1 cellular context compared by ENCODE assay signal in genomic region chr10:43396061-43396927, GRCh38.
TF ChIP-seq lines count a peak whose summit lies in the region.

No MANE protein-coding gene starts in this region.

TF ChIP-seq in K562, 482 proteins besides CTCF, POLR2A, EP300 and RAD21 (continues in another document):
- TF ChIP-seq ZNF24 (IDR thresholded peaks at IDR 0.05) (peak; percentile 48), RBM14 (IDR thresholded peaks at IDR 0.05; ENCODE audit: borderline replicate concordance, insufficient read depth, low read depth, low read length) (peak; percentile 90; the same call in 1 of the 2 replicates), ZSCAN29 (IDR thresholded peaks at IDR 0.05) (peak; percentile 13; the same call in 1 of the 2 replicates), CHCHD3 (CRISPR knock-in tag; IDR thresholded peaks at IDR 0.05) (0 out of 2 replicates have a peak, but pooled peaks have one; percentile 38), SOX6 (IDR thresholded peaks at IDR 0.05) (peak; percentile 48), CCNT2 (IDR thresholded peaks at IDR 0.05; ENCODE audit: borderline replicate concordance, extremely low read depth, insufficient read length, low read depth, low read length) (peak; percentile 71), PHTF2 (CRISPR knock-in tag; IDR thresholded peaks at IDR 0.05) (no peak), TEAD4 (IDR thresholded peaks at IDR 0.05; ENCODE audit: low read length) (no peak; the same call in 1 of the 2 replicates), TEAD4 (CRISPR knock-in tag; IDR thresholded peaks at IDR 0.05; ENCODE audit: borderline replicate concordance) (peak; percentile 63; the same call in 1 of the 2 replicates), MECOM (CRISPR knock-in tag; IDR thresholded peaks at IDR 0.05) (0 out of 2 replicates have a peak, but pooled peaks have one; percentile 43), PRPF4 (IDR thresholded peaks at IDR 0.05; ENCODE audit: insufficient read depth, low read depth, low read length, poor library complexity, severe bottlenecking) (peak; percentile 78), E2F1 (CRISPR knock-in tag; IDR thresholded peaks at IDR 0.05) (peak; percentile 92; the same call in 1 of the 2 replicates), SMAD1 (IDR thresholded peaks at IDR 0.05; ENCODE audit: low read depth, low read length, partially characterized antibody) (peak; percentile 57), BHLHE40 (IDR thresholded peaks at IDR 0.05; ENCODE audit: low read length) (0 out of 2 replicates have a peak, but pooled peaks have one; percentile 5), POLR3G (IDR thresholded peaks at IDR 0.05; ENCODE audit: extremely low read depth, insufficient read length, insufficient replicate concordance) (no peak), ZNF696 (CRISPR knock-in tag; conservative IDR thresholded peaks at IDR 0.05) (no peak), HDAC2 (IDR thresholded peaks at IDR 0.05) (0 out of 2 replicates have a peak, but pooled peaks have one; percentile 4), MBD1 (CRISPR knock-in tag; IDR thresholded peaks at IDR 0.05) (no peak), PHF20 (IDR thresholded peaks at IDR 0.05; ENCODE audit: partially characterized antibody) (peak; percentile 11), PHF8 (IDR thresholded peaks at IDR 0.05; ENCODE audit: borderline replicate concordance, low read length) (peak; percentile 62; the same call in 1 of the 2 replicates), ELF2 (CRISPR knock-in tag; IDR thresholded peaks at IDR 0.05) (peak; percentile 60; the same call in 1 of the 2 replicates), ATF1 (CRISPR knock-in tag; IDR thresholded peaks at IDR 0.05) (no peak), ATF1 (tag; IDR thresholded peaks at IDR 0.05) (peak; percentile 31), CEBPG (CRISPR knock-in tag; IDR thresholded peaks at IDR 0.05) (peak; percentile 28; the same call in 1 of the 2 replicates), CEBPG (tag; conservative IDR thresholded peaks at IDR 0.05 in 1 of 2, IDR thresholded peaks at IDR 0.05 in 1 of 2) (no peak), MYBL2 (IDR thresholded peaks at IDR 0.05; ENCODE audit: low read depth) (no peak), MYBL2 (CRISPR knock-in tag; IDR thresholded peaks at IDR 0.05; ENCODE audit: borderline replicate concordance) (no peak), TAF1 (IDR thresholded peaks at IDR 0.05; ENCODE audit: control insufficient read depth, extremely low read depth, insufficient read depth, low read length, severe bottlenecking) (peak; percentile 87), PREB (CRISPR knock-in tag; IDR thresholded peaks at IDR 0.05) (0 out of 2 replicates have a peak, but pooled peaks have one; percentile 62), HDGF (IDR thresholded peaks at IDR 0.05) (no peak), ZNF143 (CRISPR knock-in tag; IDR thresholded peaks at IDR 0.05) (peak; percentile 45; the same call in 1 of the 2 replicates), ZNF589 (CRISPR knock-in tag; IDR thresholded peaks at IDR 0.05; ENCODE audit: low read depth) (peak; percentile 60; the same call in 1 of the 2 replicates), WHSC1 (IDR thresholded peaks at IDR 0.05; ENCODE audit: low read length) (no peak), ELK1 (CRISPR knock-in tag; IDR thresholded peaks at IDR 0.05) (no peak), SUPT5H (IDR thresholded peaks at IDR 0.05) (peak; percentile 81), JUND (IDR thresholded peaks at IDR 0.05; ENCODE audit: borderline replicate concordance, low read depth, low read length) (no peak), JUND (tag; IDR thresholded peaks at IDR 0.05; ENCODE audit: borderline replicate concordance, low read depth, low read length) (no peak), ARID1B (IDR thresholded peaks at IDR 0.05) (peak; percentile 49; the same call in 1 of the 2 replicates), FOXP4 (CRISPR knock-in tag; IDR thresholded peaks at IDR 0.05; ENCODE audit: borderline replicate concordance) (peak; percentile 94; the same call in 1 of the 2 replicates), TEAD1 (CRISPR knock-in tag; IDR thresholded peaks at IDR 0.05) (peak in 1 of 2 experiments; percentile 77; a peak in 2 of 4 replicates), NCOR1 (IDR thresholded peaks at IDR 0.05) (no peak; the same call in 1 of the 2 replicates), ZBTB11 (CRISPR knock-in tag; IDR thresholded peaks at IDR 0.05) (peak in 1 of 3 experiments; percentile 74; a peak in 2 of 6 replicates), REST (CRISPR knock-in tag; IDR thresholded peaks at IDR 0.05; ENCODE audit: low read depth) (0 out of 2 replicates have a peak, but pooled peaks have one; percentile 25), ZNF197 (CRISPR knock-in tag; IDR thresholded peaks at IDR 0.05; ENCODE audit: low read depth) (no peak), ZBTB43 (CRISPR knock-in tag; IDR thresholded peaks at IDR 0.05) (peak; percentile 75), ZKSCAN1 (IDR thresholded peaks at IDR 0.05; ENCODE audit: low read depth, low read length) (0 out of 2 replicates have a peak, but pooled peaks have one; percentile 25), JUN (IDR thresholded peaks at IDR 0.05; ENCODE audit: borderline replicate concordance, low read depth, low read length) (no peak), JUN (CRISPR knock-in tag; IDR thresholded peaks at IDR 0.05; ENCODE audit: borderline replicate concordance) (peak; percentile 58; the same call in 1 of the 2 replicates), KDM5B (IDR thresholded peaks at IDR 0.05; ENCODE audit: insufficient replicate concordance, low read depth, low read length) (peak; percentile 15), LCOR (CRISPR knock-in tag; IDR thresholded peaks at IDR 0.05) (peak; percentile 77)
